1 cellular context compared by ENCODE assay signal in the genomic region with DNA sequence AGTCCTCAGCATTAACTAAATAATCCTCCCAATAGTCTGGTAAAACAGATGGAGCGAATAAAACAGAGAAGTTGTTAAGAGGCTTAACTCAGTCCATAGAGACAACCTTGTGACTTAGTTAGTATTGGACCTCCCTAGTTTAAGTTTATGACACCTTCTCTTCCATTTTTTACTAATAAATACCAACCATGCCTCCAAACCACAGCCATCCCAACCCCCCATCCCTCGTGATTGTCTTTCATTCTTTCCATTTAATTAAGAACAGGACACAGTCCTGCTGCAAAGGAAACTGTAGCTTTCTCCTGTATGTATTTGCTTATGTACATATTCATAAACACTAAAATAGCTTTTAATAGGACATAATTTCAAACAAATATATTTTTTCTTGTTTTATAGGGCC.
TF ChIP-seq lines count a peak whose summit lies in the region.

No MANE protein-coding gene starts in this region.

TF ChIP-seq in SK-N-SH treated with all-trans-retinoic acid at 6 μM for 48 hours, 23 proteins besides CTCF, POLR2A, EP300 and RAD21:
- TF ChIP-seq GLIS3 (CRISPR knock-in tag; IDR thresholded peaks at IDR 0.05) (no peak), TCF4 (CRISPR knock-in tag; IDR thresholded peaks at IDR 0.05; ENCODE audit: borderline replicate concordance) (no peak), ESRRG (CRISPR knock-in tag; IDR thresholded peaks at IDR 0.05) (no peak), ZFP30 (CRISPR knock-in tag; IDR thresholded peaks at IDR 0.05) (no peak), ISL1 (CRISPR knock-in tag; IDR thresholded peaks at IDR 0.05) (no peak), ARNTL (CRISPR knock-in tag; IDR thresholded peaks at IDR 0.05; ENCODE audit: borderline replicate concordance, low read depth) (no peak), TOX (CRISPR knock-in tag; IDR thresholded peaks at IDR 0.05; ENCODE audit: borderline replicate concordance) (no peak), PPARA (CRISPR knock-in tag; IDR thresholded peaks at IDR 0.05; ENCODE audit: borderline replicate concordance) (no peak), ZC3H10 (CRISPR knock-in tag; IDR thresholded peaks at IDR 0.05) (no peak), BACH2 (CRISPR knock-in tag; IDR thresholded peaks at IDR 0.05; ENCODE audit: borderline replicate concordance) (no peak), ZNF565 (CRISPR knock-in tag; conservative IDR thresholded peaks at IDR 0.05; ENCODE audit: low read depth) (no peak), ZFP3 (CRISPR knock-in tag; IDR thresholded peaks at IDR 0.05) (no peak), OSR1 (CRISPR knock-in tag; IDR thresholded peaks at IDR 0.05) (no peak)
- TF ChIP-seq, protein P1, sequence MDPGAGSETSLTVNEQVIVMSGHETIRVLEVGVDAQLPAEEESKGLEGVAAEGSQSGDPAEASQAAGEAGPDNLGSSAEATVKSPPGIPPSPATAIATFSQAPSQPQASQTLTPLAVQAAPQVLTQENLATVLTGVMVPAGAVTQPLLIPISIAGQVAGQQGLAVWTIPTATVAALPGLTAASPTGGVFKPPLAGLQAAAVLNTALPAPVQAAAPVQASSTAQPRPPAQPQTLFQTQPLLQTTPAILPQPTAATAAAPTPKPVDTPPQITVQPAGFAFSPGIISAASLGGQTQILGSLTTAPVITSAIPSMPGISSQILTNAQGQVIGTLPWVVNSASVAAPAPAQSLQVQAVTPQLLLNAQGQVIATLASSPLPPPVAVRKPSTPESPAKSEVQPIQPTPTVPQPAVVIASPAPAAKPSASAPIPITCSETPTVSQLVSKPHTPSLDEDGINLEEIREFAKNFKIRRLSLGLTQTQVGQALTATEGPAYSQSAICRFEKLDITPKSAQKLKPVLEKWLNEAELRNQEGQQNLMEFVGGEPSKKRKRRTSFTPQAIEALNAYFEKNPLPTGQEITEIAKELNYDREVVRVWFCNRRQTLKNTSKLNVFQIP (CRISPR knock-in tag; IDR thresholded peaks at IDR 0.05; ENCODE audit: borderline replicate concordance, low read depth), result no peak
- TF ChIP-seq, protein P2, sequence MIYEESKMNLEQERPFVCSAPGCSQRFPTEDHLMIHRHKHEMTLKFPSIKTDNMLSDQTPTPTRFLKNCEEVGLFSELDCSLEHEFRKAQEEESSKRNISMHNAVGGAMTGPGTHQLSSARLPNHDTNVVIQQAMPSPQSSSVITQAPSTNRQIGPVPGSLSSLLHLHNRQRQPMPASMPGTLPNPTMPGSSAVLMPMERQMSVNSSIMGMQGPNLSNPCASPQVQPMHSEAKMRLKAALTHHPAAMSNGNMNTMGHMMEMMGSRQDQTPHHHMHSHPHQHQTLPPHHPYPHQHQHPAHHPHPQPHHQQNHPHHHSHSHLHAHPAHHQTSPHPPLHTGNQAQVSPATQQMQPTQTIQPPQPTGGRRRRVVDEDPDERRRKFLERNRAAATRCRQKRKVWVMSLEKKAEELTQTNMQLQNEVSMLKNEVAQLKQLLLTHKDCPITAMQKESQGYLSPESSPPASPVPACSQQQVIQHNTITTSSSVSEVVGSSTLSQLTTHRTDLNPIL (CRISPR knock-in tag; IDR thresholded peaks at IDR 0.05; ENCODE audit: low read depth), result no peak
- TF ChIP-seq, protein P3, sequence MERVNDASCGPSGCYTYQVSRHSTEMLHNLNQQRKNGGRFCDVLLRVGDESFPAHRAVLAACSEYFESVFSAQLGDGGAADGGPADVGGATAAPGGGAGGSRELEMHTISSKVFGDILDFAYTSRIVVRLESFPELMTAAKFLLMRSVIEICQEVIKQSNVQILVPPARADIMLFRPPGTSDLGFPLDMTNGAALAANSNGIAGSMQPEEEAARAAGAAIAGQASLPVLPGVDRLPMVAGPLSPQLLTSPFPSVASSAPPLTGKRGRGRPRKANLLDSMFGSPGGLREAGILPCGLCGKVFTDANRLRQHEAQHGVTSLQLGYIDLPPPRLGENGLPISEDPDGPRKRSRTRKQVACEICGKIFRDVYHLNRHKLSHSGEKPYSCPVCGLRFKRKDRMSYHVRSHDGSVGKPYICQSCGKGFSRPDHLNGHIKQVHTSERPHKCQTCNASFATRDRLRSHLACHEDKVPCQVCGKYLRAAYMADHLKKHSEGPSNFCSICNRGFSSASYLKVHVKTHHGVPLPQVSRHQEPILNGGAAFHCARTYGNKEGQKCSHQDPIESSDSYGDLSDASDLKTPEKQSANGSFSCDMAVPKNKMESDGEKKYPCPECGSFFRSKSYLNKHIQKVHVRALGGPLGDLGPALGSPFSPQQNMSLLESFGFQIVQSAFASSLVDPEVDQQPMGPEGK (CRISPR knock-in tag; IDR thresholded peaks at IDR 0.05; ENCODE audit: borderline replicate concordance), result no peak
- TF ChIP-seq, protein P4, sequence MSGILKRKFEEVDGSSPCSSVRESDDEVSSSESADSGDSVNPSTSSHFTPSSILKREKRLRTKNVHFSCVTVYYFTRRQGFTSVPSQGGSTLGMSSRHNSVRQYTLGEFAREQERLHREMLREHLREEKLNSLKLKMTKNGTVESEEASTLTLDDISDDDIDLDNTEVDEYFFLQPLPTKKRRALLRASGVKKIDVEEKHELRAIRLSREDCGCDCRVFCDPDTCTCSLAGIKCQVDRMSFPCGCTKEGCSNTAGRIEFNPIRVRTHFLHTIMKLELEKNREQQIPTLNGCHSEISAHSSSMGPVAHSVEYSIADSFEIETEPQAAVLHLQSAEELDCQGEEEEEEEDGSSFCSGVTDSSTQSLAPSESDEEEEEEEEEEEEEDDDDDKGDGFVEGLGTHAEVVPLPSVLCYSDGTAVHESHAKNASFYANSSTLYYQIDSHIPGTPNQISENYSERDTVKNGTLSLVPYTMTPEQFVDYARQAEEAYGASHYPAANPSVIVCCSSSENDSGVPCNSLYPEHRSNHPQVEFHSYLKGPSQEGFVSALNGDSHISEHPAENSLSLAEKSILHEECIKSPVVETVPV (CRISPR knock-in tag; IDR thresholded peaks at IDR 0.05), result no peak
TF ChIP-seq in SK-N-SH treated with all-trans-retinoic acid at 6 μM for 48 hours: peak in this region for 0.
